9 cellular contexts compared by ENCODE assay signal in genomic region chr1:164748253-164748899, GRCh38.
DNase-seq lines count a peak whose midpoint lies in the region; ATAC-seq and TF ChIP-seq lines count a peak whose summit lies in the region.
"Had no signal": no experiment of that assay in that cellular context is flagged by ENCODE, and none has a peak within 500 bp of the region (broad histone marks: within the 10 kb centered on the region; RNA-seq: fewer than 3 reads in every experiment).

No MANE protein-coding gene starts in this region.

- TF ChIP-seq CTCF in HFFc6 (IDR thresholded peaks at IDR 0.05) (no peak), brain microvascular endothelial cell (IDR thresholded peaks at IDR 0.05; ENCODE audit: low read depth, low read length, missing control alignments) (no peak)

- no peak for ATAC-seq in stimulated activated naive B cell treated with anti-CD40 and anti-IgM and Interleukin-4, amounts not matched to agents 10 μg/mL and 1 μg/mL and 100 μg/mL, for 72 hours (replicated peaks)
- no peak for ATAC-seq in activated naive CD8-positive, alpha-beta T cell treated with anti-CD3 and anti-CD28 coated beads, Interleukin-2, amount 50 U/mL, for 24 hours
- ATAC-seq in GM19023 (IDR thresholded peaks at IDR 0.05; ENCODE audit: unreplicated experiment), result no peak
- ATAC-seq in activated T-cell treated with anti-CD3 and anti-CD28 coated beads, Interleukin-2, amount 50 U/mL, for 4 hours, result no peak
- no peak for ATAC-seq in HG03139 (IDR thresholded peaks at IDR 0.05; ENCODE audit: unreplicated experiment)

- peaks cover 4% of the 10 kb centered on the region; the same call in 1 of the 2 replicates for H3K36me3 Mint-ChIP-seq in HFFc6 (ENCODE audit: low read depth)
- no peaks in the 10 kb centered on the region for H3K36me3 Mint-ChIP-seq in stimulated activated naive B cell treated with anti-CD40 and anti-IgM and Interleukin-4, amounts not matched to agents 10 μg/mL and 1 μg/mL and 100 μg/mL, for 72 hours
- H3K36me3 Mint-ChIP-seq in activated naive CD8-positive, alpha-beta T cell treated with anti-CD3 and anti-CD28 coated beads, Interleukin-2, amount 50 U/mL, for 24 hours (ENCODE audit: low read depth), result no peaks in the 10 kb centered on the region
- H3K36me3 Mint-ChIP-seq in activated T-cell treated with anti-CD3 and anti-CD28 coated beads, Interleukin-2, amount 50 U/mL, for 4 hours (ENCODE audit: insufficient read depth), result no peaks in the 10 kb centered on the region

- in situ Hi-C loops in brain microvascular endothelial cell (cut with HindIII; ENCODE audit: low pct_ligation_motif_present, low sequenced_read_pairs), result no loop called here

- DNase-seq in HFFc6 (peak; percentile 87), brain microvascular endothelial cell (peak; percentile 99), left kidney (ENCODE audit: low read depth, low spot score) (peak; percentile 73)
- no peak for DNase-seq in stimulated activated naive B cell treated with anti-CD40 and anti-IgM and Interleukin-4, amounts not matched to agents 10 μg/mL and 1 μg/mL and 100 μg/mL, for 72 hours
- DNase-seq in activated naive CD8-positive, alpha-beta T cell treated with anti-CD3 and anti-CD28 coated beads, Interleukin-2, amount 50 U/mL, for 24 hours, result no peak
- DNase-seq in activated T-cell treated with anti-CD3 and anti-CD28 coated beads, Interleukin-2, amount 50 U/mL, for 4 hours, result no peak
- DNase-seq: stimulated activated CD4-positive, alpha-beta T cell treated with anti-CD3 and anti-CD28 coated beads, Interleukin-15, amount 100 ng/mL, for 24 hours had no signal

- H3K27me3 Mint-ChIP-seq in HFFc6 (ENCODE audit: insufficient read depth), result no peaks in the 10 kb centered on the region
- H3K27me3 Mint-ChIP-seq in stimulated activated naive B cell treated with anti-CD40 and anti-IgM and Interleukin-4, amounts not matched to agents 10 μg/mL and 1 μg/mL and 100 μg/mL, for 72 hours, result peaks cover 0 to 7% of the 10 kb centered on the region in 2 donors
- no peaks in the 10 kb centered on the region for H3K27me3 Mint-ChIP-seq in activated naive CD8-positive, alpha-beta T cell treated with anti-CD3 and anti-CD28 coated beads, Interleukin-2, amount 50 U/mL, for 24 hours
- H3K27me3 Mint-ChIP-seq in activated T-cell treated with anti-CD3 and anti-CD28 coated beads, Interleukin-2, amount 50 U/mL, for 4 hours (ENCODE audit: low read depth), result no peaks in the 10 kb centered on the region

- peak overlapping the region; percentile 94 for H3K27ac Mint-ChIP-seq in HFFc6
- peak overlapping the region; percentile 31 for H3K27ac Mint-ChIP-seq in stimulated activated naive B cell treated with anti-CD40 and anti-IgM and Interleukin-4, amounts not matched to agents 10 μg/mL and 1 μg/mL and 100 μg/mL, for 72 hours
- H3K27ac Mint-ChIP-seq in activated naive CD8-positive, alpha-beta T cell treated with anti-CD3 and anti-CD28 coated beads, Interleukin-2, amount 50 U/mL, for 24 hours, result no peak overlapping the region

- no peaks in the 10 kb centered on the region for H3K9me3 Mint-ChIP-seq in HFFc6
- no peaks in the 10 kb centered on the region for H3K9me3 Mint-ChIP-seq in stimulated activated naive B cell treated with anti-CD40 and anti-IgM and Interleukin-4, amounts not matched to agents 10 μg/mL and 1 μg/mL and 100 μg/mL, for 72 hours
- H3K9me3 Mint-ChIP-seq in activated naive CD8-positive, alpha-beta T cell treated with anti-CD3 and anti-CD28 coated beads, Interleukin-2, amount 50 U/mL, for 24 hours, result no peaks in the 10 kb centered on the region
- no peaks in the 10 kb centered on the region for H3K9me3 Mint-ChIP-seq in activated T-cell treated with anti-CD3 and anti-CD28 coated beads, Interleukin-2, amount 50 U/mL, for 4 hours

- no peaks in the 10 kb centered on the region for H3K36me3 ChIP-seq in brain microvascular endothelial cell (replicated peaks)

- H3K4me3 Mint-ChIP-seq in HFFc6, result peak overlapping the region; percentile 70
- H3K4me3 Mint-ChIP-seq in stimulated activated naive B cell treated with anti-CD40 and anti-IgM and Interleukin-4, amounts not matched to agents 10 μg/mL and 1 μg/mL and 100 μg/mL, for 72 hours, result no peak overlapping the region
- H3K4me3 Mint-ChIP-seq in activated naive CD8-positive, alpha-beta T cell treated with anti-CD3 and anti-CD28 coated beads, Interleukin-2, amount 50 U/mL, for 24 hours, result no peak overlapping the region
- no peak overlapping the region for H3K4me3 Mint-ChIP-seq in activated T-cell treated with anti-CD3 and anti-CD28 coated beads, Interleukin-2, amount 50 U/mL, for 4 hours

- H3K27me3 ChIP-seq in brain microvascular endothelial cell (replicated peaks), result no peaks in the 10 kb centered on the region

- H3K27ac ChIP-seq in brain microvascular endothelial cell, result peak overlapping the region; percentile 95

- no peak overlapping the region for H3K4me3 ChIP-seq in brain microvascular endothelial cell (ENCODE audit: low read depth, low read length)

- H3K4me1 Mint-ChIP-seq in HFFc6 (ENCODE audit: low read depth), result peaks cover 70% of the 10 kb centered on the region
- no peaks in the 10 kb centered on the region for H3K4me1 Mint-ChIP-seq in stimulated activated naive B cell treated with anti-CD40 and anti-IgM and Interleukin-4, amounts not matched to agents 10 μg/mL and 1 μg/mL and 100 μg/mL, for 72 hours
- H3K4me1 Mint-ChIP-seq in activated naive CD8-positive, alpha-beta T cell treated with anti-CD3 and anti-CD28 coated beads, Interleukin-2, amount 50 U/mL, for 24 hours, result no peaks in the 10 kb centered on the region
- no peaks in the 10 kb centered on the region for H3K4me1 Mint-ChIP-seq in activated T-cell treated with anti-CD3 and anti-CD28 coated beads, Interleukin-2, amount 50 U/mL, for 4 hours (ENCODE audit: low read depth)

Comparison
In these comparisons a context has a peak if more than half of its experiments do, and no peak if none do; other contexts are left out.
1. DNase-seq: peak in HFFc6 (single experiment), brain microvascular endothelial cell (single experiment) and left kidney (single experiment); none in stimulated activated naive B cell treated with anti-CD40 and anti-IgM and Interleukin-4, amounts not matched to agents 10 μg/mL and 1 μg/mL and 100 μg/mL, for 72 hours (single experiment), activated naive CD8-positive, alpha-beta T cell treated with anti-CD3 and anti-CD28 coated beads, Interleukin-2, amount 50 U/mL, for 24 hours (single experiment) and activated T-cell treated with anti-CD3 and anti-CD28 coated beads, Interleukin-2, amount 50 U/mL, for 4 hours (single experiment).